In genomic region chr20:44419131-44419844, GRCh38 we compare ENCODE assay signal across 19 cellular contexts. TPM values are rescaled to one million over a fixed set of nuclear protein-coding genes. Genes with fewer than 3 reads are reported as not detected.
DNase-seq lines count a peak whose midpoint lies in the region; ATAC-seq, FAIRE-seq and TF ChIP-seq lines count a peak whose summit lies in the region.
"Had no signal": no experiment of that assay in that cellular context is flagged by ENCODE, and none has a peak within 500 bp of the region (broad histone marks: within the 10 kb centered on the region; RNA-seq: fewer than 3 reads in every experiment).

No MANE protein-coding gene starts in this region.

- TF ChIP-seq CTCF in right lobe of liver (IDR thresholded peaks at IDR 0.05), result no peak
- no peak for TF ChIP-seq CTCF in dorsolateral prefrontal cortex (IDR thresholded peaks at IDR 0.05 in 54 of 56, conservative IDR thresholded peaks at IDR 0.05 in 2 of 56; ENCODE audit: low read depth in 1 of 56, partially characterized antibody in 56 of 56)

- H3K4me3 ChIP-seq in ectodermal cell (ENCODE audit: insufficient read depth, low read depth, low read length), result peak overlapping the region; percentile 39
- H3K4me3 ChIP-seq in right lobe of liver, result no peak overlapping the region
- H3K4me3 ChIP-seq in small intestine (ENCODE audit: low read depth in 1 of 2, low read length in 2 of 2), result no peak overlapping the region
- no peak overlapping the region for H3K4me3 ChIP-seq in dorsolateral prefrontal cortex
- H3K4me3 ChIP-seq: SJCRH30 had no signal

- H3K27ac ChIP-seq in ectodermal cell (ENCODE audit: insufficient read depth, low read depth, low read length, poor library complexity, severe bottlenecking) (no peak overlapping the region), right lobe of liver (peak overlapping the region; percentile 28 to 65 (median 50)), small intestine (ENCODE audit: low read depth in 1 of 2, low read length in 1 of 2) (peak overlapping the region; percentile 15 to 32), dorsolateral prefrontal cortex (no peak overlapping the region)
- H3K27ac ChIP-seq: KMS-11, SJCRH30 had no signal

- H3K36me3 ChIP-seq in ectodermal cell (ENCODE audit: control insufficient read depth, insufficient read depth, low read length), result peaks cover 17% of the 10 kb centered on the region
- H3K36me3 ChIP-seq in right lobe of liver, result peaks cover 0 to 96% (median 43%) of the 10 kb centered on the region in 4 donors
- peaks cover 2 to 22% of the 10 kb centered on the region in 2 donors for H3K36me3 ChIP-seq in small intestine (ENCODE audit: control insufficient read depth in 2 of 2, insufficient read depth in 2 of 2, low read length in 2 of 2)
- H3K36me3 ChIP-seq: SJCRH30 had no signal

- 92 to 94% methylated on average over 13 of the region's 13 CpGs for WGBS in ectodermal cell, 2 experiments
- 33% methylated on average over 3 of the region's 13 CpGs for WGBS in right lobe of liver (ENCODE audit: insufficient coverage, low coverage, low lambda C conversion rate, missing lambda C conversion rate)
- WGBS in small intestine, 3 donors, result 72 to 80% (median 72%) methylated on average over 13 of the region's 13 CpGs

- DNase-seq in RKO (ENCODE audit: low spot score) (peak; percentile 30), right lobe of liver (peak in 1 of 3 donors; percentile 67), small intestine (peak; percentile 99), MV-4-11 (lab: John Stamatoyannopoulos, UW) (no peak), dorsolateral prefrontal cortex (no peak)
- DNase-seq: CD4-positive, CD25-positive, alpha-beta regulatory T cell; DMS79; H7; NCI-H1105; NCI-H2029 treated with DMSO at 0.1 percent for 48 hours; NCI-H2171; NCI-H345; NCI-H524 treated with DMSO at 0.1 percent for 48 hours; NCI-H82; SJCRH30 had no signal

- ATAC-seq in right lobe of liver, result peak; percentile 74 to 80 (median 77)
- no peak for ATAC-seq in GM18868 (IDR thresholded peaks at IDR 0.05; ENCODE audit: unreplicated experiment)
- ATAC-seq: Panc1 had no signal

- TF ChIP-seq POLR2A in right lobe of liver (IDR thresholded peaks at IDR 0.05), result no peak

- H3K9me3 ChIP-seq in ectodermal cell (ENCODE audit: control insufficient read depth, low read length) (no peaks in the 10 kb centered on the region), right lobe of liver (no peaks in the 10 kb centered on the region), small intestine (ENCODE audit: control insufficient read depth, low read depth) (no peaks in the 10 kb centered on the region)
- H3K9me3 ChIP-seq: SJCRH30 had no signal

- intact Hi-C loops in right lobe of liver (cut with DNase I) (no loop called here), dorsolateral prefrontal cortex (cut with DNase I) (no loop called here)

- no peak for FAIRE-seq in small intestine (lab: Jason Lieb, UNC)

- H3K27me3 ChIP-seq in ectodermal cell (ENCODE audit: control insufficient read depth, insufficient read depth, low read length, poor library complexity, severe bottlenecking) (peaks cover 22% of the 10 kb centered on the region), right lobe of liver (no peaks in the 10 kb centered on the region), small intestine (ENCODE audit: control insufficient read depth in 2 of 2, insufficient read depth in 2 of 2, low read length in 2 of 2) (no peaks in the 10 kb centered on the region), dorsolateral prefrontal cortex (peaks cover 0 to 8% (median 0%) of the 10 kb centered on the region in 45 donors)

- H3K4me1 ChIP-seq in ectodermal cell (ENCODE audit: control insufficient read depth, insufficient read depth, low read length), result peaks cover 18% of the 10 kb centered on the region
- peaks cover 0 to 69% (median 15%) of the 10 kb centered on the region in 4 donors for H3K4me1 ChIP-seq in right lobe of liver
- H3K4me1 ChIP-seq in small intestine (ENCODE audit: control insufficient read depth in 2 of 2, insufficient read depth in 1 of 2, low read depth in 1 of 2, low read length in 1 of 2), result no peaks in the 10 kb centered on the region
- H3K4me1 ChIP-seq: SJCRH30 had no signal

RNA-seq across cellular contexts. Expression of gene TTPAL, which starts 56.4 kb away (rescaled TPM):
- polyA plus RNA-seq in ectodermal cell (2013, experiment 1 of 4), result 15.4 TPM
- polyA plus RNA-seq in ectodermal cell (2013, experiment 2 of 4), result 19.6 TPM
- polyA plus RNA-seq in ectodermal cell (2013, experiment 3 of 4), result 11.5 TPM
- polyA plus RNA-seq in ectodermal cell (2013, experiment 4 of 4), result 11.6 TPM
- total RNA-seq in right lobe of liver (100 to 1,000 TPM in 1 of 6 experiments, 10 to 100 TPM in 5; 18.0 to 102 (median 28.7) TPM), dorsolateral prefrontal cortex (10 to 100 TPM in 119 of 120 experiments, 1 to 10 TPM in 1; 10.0 to 26.4 (median 18.3) TPM)
- 1 to 10 TPM; 1.8 to 4.7 (median 2.4) TPM for polyA plus RNA-seq in small intestine

Comparison
In these comparisons a context has a peak if more than half of its experiments do, and no peak if none do; other contexts are left out.
1. DNase-seq: peak in RKO (single experiment) and small intestine (single experiment); none in MV-4-11 (single experiment) and dorsolateral prefrontal cortex (0 of 10).
2. H3K27ac ChIP-seq: peak in right lobe of liver (3 of 3) and small intestine (2 of 2); none in ectodermal cell (single experiment) and dorsolateral prefrontal cortex (0 of 59).